Comparison of ENCODE assay signal across 23 cellular contexts in the genomic region with DNA sequence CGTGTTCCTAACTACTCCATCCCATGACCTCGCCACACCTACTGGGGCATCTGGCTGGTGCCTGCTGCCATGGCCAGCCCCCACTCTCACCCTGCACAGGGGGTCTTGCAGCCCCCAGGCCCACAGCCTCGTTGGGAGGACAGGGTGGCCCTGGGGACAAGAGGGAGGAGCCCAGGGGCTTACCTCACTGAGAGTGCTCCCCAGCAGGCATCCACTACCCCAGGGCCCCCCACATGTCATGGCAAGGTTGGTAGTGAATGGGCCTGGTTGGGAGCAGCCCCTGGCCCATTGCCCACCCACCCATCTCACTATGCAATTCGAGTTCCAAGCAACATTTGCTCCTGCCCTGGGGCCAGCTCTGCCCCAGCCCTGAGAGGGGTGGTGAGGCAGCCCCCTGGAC. TPM values are rescaled to one million over a fixed set of nuclear protein-coding genes. Genes with fewer than 3 reads are reported as not detected.
"Had no signal": no experiment of that assay in that cellular context is flagged by ENCODE, and none has a peak within 500 bp of the region (broad histone marks: within the 10 kb centered on the region; RNA-seq: fewer than 3 reads in every experiment).

No MANE protein-coding gene starts in this region.

- H3K9me3 ChIP-seq: esophagus squamous epithelium, right atrium auricular region, suprapubic skin, transverse colon, vagina had no signal

- H3K27ac ChIP-seq: breast epithelium, suprapubic skin, transverse colon had no signal

- H3K27me3 ChIP-seq: breast epithelium, right atrium auricular region, suprapubic skin, transverse colon, vagina had no signal

- DNase-seq: activated CD4-positive, alpha-beta T cell treated with anti-CD3 and anti-CD28 coated beads, Interleukin-2, amount 10 ng/mL, durations not matched to agents 24 days and 14 days; activated CD4-positive, CD25-positive, alpha-beta regulatory T cell; activated CD8-positive, alpha-beta T cell treated with anti-CD3 and anti-CD28 coated beads for 36 hours; activated naive CD4-positive, alpha-beta T cell; activated naive CD8-positive, alpha-beta T cell treated with anti-CD3 and anti-CD28 coated beads, Interleukin-2, amount 10 ng/mL, durations not matched to agents 7 days and 5 days; activated T-cell treated with anti-CD3 and anti-CD28 coated beads, Interleukin-2, amount 50 U/mL, for 1 hour; effector CD4-positive, alpha-beta T cell; esophagus squamous epithelium; immature natural killer cell; natural killer cell; stimulated activated CD4-positive, alpha-beta T cell treated with anti-CD3 and anti-CD28 coated beads, Interleukin-15, amount 100 ng/mL, for 24 hours; stimulated activated CD4-positive, alpha-beta T cell treated with anti-CD3 and anti-CD28 coated beads, Interleukin-4, amount 100 ng/mL, for 1 hour; stimulated activated naive CD8-positive, alpha-beta T cell treated with anti-CD3 and anti-CD28 coated beads, Interleukin-15, amount 100 ng/mL, for 72 hours; T-helper 1 cell; T-helper 9 cell; transverse colon had no signal

- H3K4me3 ChIP-seq: breast epithelium, esophagus squamous epithelium, lung, right atrium auricular region, skin epidermis, suprapubic skin, transverse colon, vagina had no signal

- H3K36me3 ChIP-seq: breast epithelium, right atrium auricular region, transverse colon, vagina had no signal

- ATAC-seq: activated CD8-positive, alpha-beta T cell treated with anti-CD3 and anti-CD28 coated beads for 36 hours; activated T-helper 17 cell treated with anti-CD3 and anti-CD28 coated beads, Interleukin-2, amount 50 U/mL, for 72 hours; stimulated activated naive CD8-positive, alpha-beta T cell treated with anti-CD3 and anti-CD28 coated beads, Interleukin-15, amount 100 ng/mL, for 72 hours had no signal

- H3K4me1 ChIP-seq: breast epithelium had no signal

RNA-seq across cellular contexts. Expression of gene AMZ1, which starts 24.0 kb away (rescaled TPM):
- total RNA-seq: activated CD4-positive, alpha-beta T cell treated with anti-CD3 and anti-CD28 coated beads, Interleukin-2, amount 10 ng/mL, durations not matched to agents 24 days and 14 days had no signal
